ENCODE assay signal across 15 cellular contexts in genomic region chr5:111930905-111931461, GRCh38.
DNase-seq lines count a peak whose midpoint lies in the region; ATAC-seq, FAIRE-seq and TF ChIP-seq lines count a peak whose summit lies in the region.
"Had no signal": no experiment of that assay in that cellular context is flagged by ENCODE, and none has a peak within 500 bp of the region (broad histone marks: within the 10 kb centered on the region; RNA-seq: fewer than 3 reads in every experiment).

No MANE protein-coding gene starts in this region.

- H3K4me3 Mint-ChIP-seq in effector memory CD8-positive, alpha-beta T cell = no peak overlapping the region
- H3K4me3 Mint-ChIP-seq: CD4-positive, alpha-beta memory T cell; mesothelial cell of epicardium had no signal

- no peaks in the 10 kb centered on the region for H3K36me3 ChIP-seq in keratinocyte (ENCODE audit: control insufficient read depth in 2 of 2, extremely low read depth in 1 of 2, insufficient read depth in 2 of 2, low read length in 2 of 2)

- no peaks in the 10 kb centered on the region for H3K27me3 Mint-ChIP-seq in effector memory CD8-positive, alpha-beta T cell

- no peaks in the 10 kb centered on the region for H3K9me1 ChIP-seq in keratinocyte (ENCODE audit: control insufficient read depth, extremely low read depth, insufficient read depth, low read length)

- no peak overlapping the region for H3K4me3 ChIP-seq in keratinocyte (ENCODE audit: control insufficient read depth in 2 of 3, extremely low read depth in 1 of 3, insufficient read depth in 2 of 3, low read depth in 1 of 3, low read length in 3 of 3)
- H3K4me3 ChIP-seq: body of pancreas had no signal

- H3K79me2 ChIP-seq in keratinocyte (ENCODE audit: control insufficient read depth, insufficient read depth, low read length) = no peaks in the 10 kb centered on the region

- H3K36me3 Mint-ChIP-seq in effector memory CD8-positive, alpha-beta T cell (ENCODE audit: insufficient read depth) = no peaks in the 10 kb centered on the region
- H3K36me3 Mint-ChIP-seq: CD4-positive, alpha-beta memory T cell; mesothelial cell of epicardium had no signal

- no peaks in the 10 kb centered on the region for H3K9me3 ChIP-seq in keratinocyte (ENCODE audit: control insufficient read depth, low read depth, low read length)
- H3K9me3 ChIP-seq: body of pancreas had no signal

- H3K4me2 ChIP-seq in keratinocyte (ENCODE audit: control insufficient read depth, extremely low read depth, insufficient read depth, low read depth, low read length) = no peak overlapping the region

- peak overlapping the region; percentile 66 for H3K27ac ChIP-seq in keratinocyte (ENCODE audit: control insufficient read depth, insufficient read depth, low read length)
- H3K27ac ChIP-seq: body of pancreas had no signal

- H3K27me3 ChIP-seq in keratinocyte (ENCODE audit: control insufficient read depth, extremely low read depth, insufficient read depth, low read length) = no peaks in the 10 kb centered on the region
- H3K27me3 ChIP-seq: body of pancreas had no signal

- DNase-seq in CD1c-positive myeloid dendritic cell (ENCODE audit: extremely low spot score) = peak; percentile 71
- DNase-seq in Kasumi-1 (lab: John Stamatoyannopoulos, UW) = peak; percentile 39 to 49
- DNase-seq in SKM-1 (lab: John Stamatoyannopoulos, UW; ENCODE audit: unreplicated experiment) = peak; percentile 57
- peak; percentile 66 for DNase-seq in keratinocyte (ENCODE audit: low read depth, low spot score)
- DNase-seq in effector memory CD8-positive, alpha-beta T cell = no peak
- no peak for DNase-seq in GM13976 (ENCODE audit: low spot score)
- DNase-seq: activated T-cell treated with anti-CD3 and anti-CD28 coated beads, Interleukin-2, amount 50 U/mL, for 1 hour; body of pancreas; CD4-positive, alpha-beta memory T cell; GF-D8; RPMI8226; stimulated activated CD4-positive, alpha-beta T cell treated with anti-CD3 and anti-CD28 coated beads, Interleukin-4, amount 100 ng/mL, for 4 hours had no signal

- ATAC-seq in effector memory CD8-positive, alpha-beta T cell (replicated peaks) = no peak
- ATAC-seq in GM19328 (IDR thresholded peaks at IDR 0.05; ENCODE audit: unreplicated experiment) (no peak), HG02642 (IDR thresholded peaks at IDR 0.05; ENCODE audit: poor library complexity, unreplicated experiment) (no peak)
- ATAC-seq: body of pancreas had no signal

- H3K9me3 Mint-ChIP-seq in effector memory CD8-positive, alpha-beta T cell = no peaks in the 10 kb centered on the region
- H3K9me3 Mint-ChIP-seq: mesothelial cell of epicardium had no signal

- no peak overlapping the region for H3K9ac ChIP-seq in keratinocyte (ENCODE audit: control insufficient read depth, extremely low read depth, insufficient read depth, low read length)

- no peak overlapping the region for H2AFZ ChIP-seq in keratinocyte (ENCODE audit: control insufficient read depth, low read length)

- in situ Hi-C loops in GM13976 (cut with MboI; ENCODE audit: low sequenced_read_pairs, unreplicated experiment) = no loop called here

- peaks cover 40% of the 10 kb centered on the region for H3K4me1 ChIP-seq in keratinocyte (ENCODE audit: control insufficient read depth, extremely low read depth, insufficient read depth, low read length)
- H3K4me1 ChIP-seq: body of pancreas had no signal

- no peaks in the 10 kb centered on the region for H4K20me1 ChIP-seq in keratinocyte (ENCODE audit: control insufficient read depth, extremely low read depth, insufficient read depth, low read length)

- no peaks in the 10 kb centered on the region for H3K4me1 Mint-ChIP-seq in effector memory CD8-positive, alpha-beta T cell (ENCODE audit: low read depth in 2 of 2)
- H3K4me1 Mint-ChIP-seq: CD4-positive, alpha-beta memory T cell had no signal

- TF ChIP-seq CTCF in keratinocyte (optimal IDR thresholded peaks at IDR 0.05 in 1 of 3, IDR thresholded peaks at IDR 0.05 in 1 of 3, conservative IDR thresholded peaks at IDR 0.05 in 1 of 3; ENCODE audit: extremely low read depth in 1 of 3, insufficient read depth in 2 of 3, low read length in 3 of 3) (no peak), GM13976 (IDR thresholded peaks at IDR 0.05; ENCODE audit: borderline replicate concordance, control extremely low read depth, extremely low read depth, insufficient read depth, missing control alignments) (no peak)

- dilution Hi-C loops in keratinocyte (cut with MboI; ENCODE audit: extremely low pct_ligation_motif_present, low sequenced_read_pairs) = no loop called here

- FAIRE-seq in keratinocyte (lab: Jason Lieb, UNC) = peak; percentile 90

- no peak overlapping the region for H3K27ac Mint-ChIP-seq in effector memory CD8-positive, alpha-beta T cell
- H3K27ac Mint-ChIP-seq: CD4-positive, alpha-beta memory T cell; mesothelial cell of epicardium had no signal

Comparison
In these comparisons a context has a peak if more than half of its experiments do, and no peak if none do; other contexts are left out.
1. DNase-seq: peak in CD1c-positive myeloid dendritic cell (single experiment), Kasumi-1 (2 of 2), SKM-1 (single experiment) and keratinocyte (single experiment); none in effector memory CD8-positive, alpha-beta T cell (0 of 3) and GM13976 (single experiment).